25 cellular contexts compared by ENCODE assay signal in the genomic region with DNA sequence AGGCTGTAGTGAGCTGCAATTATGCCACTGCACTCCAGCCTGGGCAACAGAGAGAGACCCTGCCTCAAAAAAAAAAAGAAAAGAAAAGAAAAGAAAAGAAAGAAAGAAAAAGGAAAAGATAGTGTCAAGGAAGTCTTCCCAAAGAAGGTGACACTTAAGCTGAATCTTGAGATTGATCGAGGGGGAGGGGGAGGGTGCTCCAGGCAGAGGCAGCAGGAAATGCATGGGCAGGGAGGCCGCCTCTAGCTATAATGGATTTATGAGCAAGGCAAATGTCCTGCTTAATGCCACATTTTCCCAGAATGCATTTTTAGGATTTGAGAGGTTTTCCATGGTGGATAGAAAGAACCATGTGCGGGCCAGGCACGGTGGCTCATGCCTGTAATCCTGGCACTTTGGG. TPM values are rescaled to one million over a fixed set of nuclear protein-coding genes. Genes with fewer than 3 reads are reported as not detected.
A peak's percentile ranks its signal among the peaks of the same experiment; 100 is the strongest.
DNase-seq lines count a peak whose midpoint lies in the region; ATAC-seq, FAIRE-seq and TF ChIP-seq lines count a peak whose summit lies in the region.
"Had no signal": no experiment of that assay in that cellular context is flagged by ENCODE, and none has a peak within 500 bp of the region (broad histone marks: within the 10 kb centered on the region; RNA-seq: fewer than 3 reads in every experiment).

No MANE protein-coding gene starts in this region.

- no peak overlapping the region for H3K4me2 ChIP-seq in K562 (ENCODE audit: insufficient read depth, low read length)
- H3K4me2 ChIP-seq: A549, BLaER1 had no signal

- in situ Hi-C loops in K562 (cut with MboI) = no loop called here

- no peak overlapping the region for H3K27ac Mint-ChIP-seq in Caco-2 (ENCODE audit: unreplicated experiment)
- H3K27ac Mint-ChIP-seq: CD14-positive monocyte; CD4-positive, alpha-beta memory T cell; CD4-positive, CD25-positive, alpha-beta regulatory T cell; CD8-positive, alpha-beta memory T cell had no signal

- no peaks in the 10 kb centered on the region for H3K9me1 ChIP-seq in K562 (ENCODE audit: control insufficient read depth, insufficient read depth, low read length)

- no peak for FAIRE-seq in K562 (lab: Jason Lieb, UNC)
- FAIRE-seq: A549, D721Med, G401.6, GM12891, GM18507 had no signal

- H3K4me1 ChIP-seq in K562 (replicated peaks in 1 of 2; ENCODE audit: control insufficient read depth in 2 of 2, insufficient read depth in 2 of 2, low read length in 2 of 2) (no peaks in the 10 kb centered on the region; a peak in 3 of 5 replicates), Caco-2 (peaks cover 13% of the 10 kb centered on the region; the same call in 1 of the 2 replicates)
- H3K4me1 ChIP-seq: BE2C, BLaER1 had no signal

- no peaks in the 10 kb centered on the region for H3K9me3 Mint-ChIP-seq in Caco-2 (ENCODE audit: unreplicated experiment)
- H3K9me3 Mint-ChIP-seq: CD14-positive monocyte; CD4-positive, alpha-beta memory T cell; CD4-positive, CD25-positive, alpha-beta regulatory T cell; CD8-positive, alpha-beta memory T cell had no signal

- no peak for ATAC-seq in K562
- no peak for ATAC-seq in HG03280 (IDR thresholded peaks at IDR 0.05; ENCODE audit: unreplicated experiment)
- ATAC-seq: A549 had no signal

- no peaks in the 10 kb centered on the region for H3K36me3 Mint-ChIP-seq in Caco-2 (ENCODE audit: insufficient read depth, unreplicated experiment)
- H3K36me3 Mint-ChIP-seq: CD14-positive monocyte; CD4-positive, alpha-beta memory T cell; CD4-positive, CD25-positive, alpha-beta regulatory T cell; CD8-positive, alpha-beta memory T cell had no signal

- peak; percentile 22 for DNase-seq in NCI-H82 (lab: John Stamatoyannopoulos, UW)
- DNase-seq in NCI-H82 treated with DMSO at 0.1 percent for 48 hours (lab: John Stamatoyannopoulos, UW; ENCODE audit: unreplicated experiment) = no peak
- peak; percentile 18 for DNase-seq in NCI-H69 (lab: John Stamatoyannopoulos, UW)
- DNase-seq in K562 (ENCODE audit: extremely low read depth in 1 of 4, low spot score in 3 of 4) = peak in 1 of 4 experiments; percentile 10
- no peak for DNase-seq in pons (ENCODE audit: low spot score)
- DNase-seq in Caco-2 = no peak
- DNase-seq: ACHN; BE2C; C1 segment of cervical spinal cord; Calu3; CD4-positive, alpha-beta memory T cell; CD4-positive, CD25-positive, alpha-beta regulatory T cell; CD8-positive, alpha-beta memory T cell; COR-L47; DMS79 treated with DMSO at 0.1 percent for 48 hours; GF-D8 had no signal

- no peak for TF ChIP-seq EP300 in K562 (IDR thresholded peaks at IDR 0.05; ENCODE audit: low read length)

- peaks cover 12 to 35% of the 10 kb centered on the region in 2 experiments; a peak in 4 of 5 replicates for H3K27me3 ChIP-seq in K562 (ENCODE audit: control insufficient read depth in 2 of 2, insufficient read depth in 2 of 2, low read length in 2 of 2)
- no peaks in the 10 kb centered on the region for H3K27me3 ChIP-seq in Caco-2 (replicated peaks; ENCODE audit: control insufficient read depth, insufficient read depth, low read length)
- H3K27me3 ChIP-seq: BE2C, BLaER1 had no signal

- intact Hi-C loops in K562 (cut with micrococcal nuclease) (no loop called here), Caco-2 (cut with micrococcal nuclease; ENCODE audit: unreplicated experiment) (no loop called here)

- TF ChIP-seq CTCF in K562 (IDR thresholded peaks at IDR 0.05 in 2 of 3, conservative IDR thresholded peaks at IDR 0.05 in 1 of 3; ENCODE audit: insufficient read depth in 2 of 3, low read depth in 1 of 3, low read length in 3 of 3) (no peak), Caco-2 (IDR thresholded peaks at IDR 0.05; ENCODE audit: insufficient read depth in 1 of 2, low read depth in 1 of 2, low read length in 1 of 2, severe bottlenecking in 1 of 2, unreplicated experiment in 1 of 2) (no peak)

- no peaks in the 10 kb centered on the region for H4K20me1 ChIP-seq in K562 (replicated peaks; ENCODE audit: control insufficient read depth, insufficient read depth, low read length)
- H4K20me1 ChIP-seq: BLaER1 had no signal

- no peak overlapping the region for H2AFZ ChIP-seq in K562 (ENCODE audit: low read depth, low read length)

- H3K4me3 Mint-ChIP-seq in Caco-2 (ENCODE audit: unreplicated experiment) = no peak overlapping the region
- H3K4me3 Mint-ChIP-seq: CD14-positive monocyte; CD4-positive, alpha-beta memory T cell; CD4-positive, CD25-positive, alpha-beta regulatory T cell; CD8-positive, alpha-beta memory T cell had no signal

- no peak for TF ChIP-seq POLR2A in K562 (conservative IDR thresholded peaks at IDR 0.05)

- POLR2A ChIA-PET in K562 (lab: Yijun Ruan, JAX) (interaction anchor here (0.6 to 1.5 kb wide), 2 partner anchors 14 to 47 kb away, joined by 3 to 6 read pairs; a partner anchor contains a TSS), Caco-2 (lab: Charles Lee) (no interaction called here)

- 37% methylated on average over 4 of the region's 4 CpGs for WGBS in K562 (ENCODE audit: insufficient coverage, low coverage, missing lambda C conversion rate)

- H3K36me3 ChIP-seq in K562 (ENCODE audit: control insufficient read depth, insufficient read depth, low read length) (no peaks in the 10 kb centered on the region), Caco-2 (ENCODE audit: control insufficient read depth, insufficient read depth, low read length) (no peaks in the 10 kb centered on the region)
- H3K36me3 ChIP-seq: BE2C, BLaER1 had no signal

- H3K27me3 Mint-ChIP-seq in Caco-2 (ENCODE audit: insufficient read depth, unreplicated experiment) = no peaks in the 10 kb centered on the region

- H3K27ac ChIP-seq in K562 (ENCODE audit: extremely low read depth, low read depth, low read length) = no peak overlapping the region
- H3K27ac ChIP-seq: 22Rv1, A549, BLaER1 had no signal

- BruUV-seq in K562 (replicated peaks; lab: Mats Ljungman, UMichigan) (no TSS peak), Caco-2 (replicated peaks; lab: Mats Ljungman, UMichigan) (no TSS peak)

- H3K4me1 Mint-ChIP-seq in Caco-2 (ENCODE audit: low read depth, unreplicated experiment) = peaks cover 9% of the 10 kb centered on the region
- H3K4me1 Mint-ChIP-seq: CD14-positive monocyte; CD4-positive, alpha-beta memory T cell; CD4-positive, CD25-positive, alpha-beta regulatory T cell; CD8-positive, alpha-beta memory T cell had no signal

- no peak overlapping the region for H3K4me3 ChIP-seq in K562
- H3K4me3 ChIP-seq in Caco-2 (ENCODE audit: low read depth, low read length) = no peak overlapping the region
- H3K4me3 ChIP-seq: A549, BLaER1 had no signal

- H3K79me2 ChIP-seq in K562 (ENCODE audit: control insufficient read depth, insufficient read depth, low read length) = no peaks in the 10 kb centered on the region

- H3K9me3 ChIP-seq in K562 (replicated peaks; ENCODE audit: control insufficient read depth, insufficient read depth, low read depth, low read length) (no peaks in the 10 kb centered on the region), Caco-2 (no peaks in the 10 kb centered on the region)
- H3K9me3 ChIP-seq: A549, BE2C, BLaER1 had no signal

- CTCF ChIA-PET in K562 (lab: Yijun Ruan, JAX; ENCODE audit: low intra/inter-chr PET ratio) = no interaction called here
- CTCF ChIA-PET in Caco-2 (lab: Charles Lee) = no interaction called here

- no peak for TF ChIP-seq RAD21 in K562 (CRISPR knock-in tag; conservative IDR thresholded peaks at IDR 0.05 in 1 of 2, IDR thresholded peaks at IDR 0.05 in 1 of 2)

- H3K9ac ChIP-seq in K562 (ENCODE audit: insufficient read depth in 1 of 2, low read depth in 2 of 2, low read length in 2 of 2) = no peak overlapping the region
- H3K9ac ChIP-seq: BLaER1 had no signal

RNA-seq across cellular contexts. Expression of a gene that starts 13.8 kb away (rescaled TPM):
- total RNA-seq in K562 (2011; cell fraction: chromatin; rRNA removed; ENCODE audit: low replicate concordance) = 56.3 and 66.6 TPM in 2 replicates
- total RNA-seq in K562 (2011; cell fraction: nucleolus; rRNA removed) = 38.7 TPM in 2 replicates
- total RNA-seq in K562 (2011; cell fraction: nucleoplasm; rRNA removed) = 45.0 and 46.9 TPM in 2 replicates
- 12.7 and 13.3 TPM in 2 replicates for total RNA-seq in K562 (2014; rRNA removed)
- total RNA-seq in K562 (2014; rRNA removed; fragmentation: Illumina TruSeq; extraction: Trizol) = 8.7 and 9.0 TPM in 2 replicates
- total RNA-seq in K562 (2015; rRNA removed; fragmentation: Illumina TruSeq; extraction: Trizol) = 10.1 and 10.9 TPM in 2 replicates
- total RNA-seq in K562 (2021) = 9.0 and 10.5 TPM in 2 replicates
- polyA plus RNA-seq in K562 (2011; rRNA removed) = 17.1 and 17.5 TPM in 2 replicates
- 12.9 and 16.0 TPM in 2 replicates for polyA plus RNA-seq in K562 (2011; cell fraction: cytosol; rRNA removed)
- polyA plus RNA-seq in K562 (2011; cell fraction: nucleus; rRNA removed) = 54.5 and 57.5 TPM in 2 replicates
- 11.5 and 20.9 TPM in 2 replicates for polyA plus RNA-seq in K562 (2012)
- polyA plus RNA-seq in K562 (2014; fragmentation: Illumina TruSeq; extraction: Trizol) = 10.1 and 10.4 TPM in 2 replicates
- 10 to 100 TPM in 1 of 2 experiments, 1 to 10 TPM in 1; 9.0 to 10.3 TPM for polyA plus RNA-seq in K562 (2014; fragmentation: Nextera tagmentation; extraction: Ambion mirVana)
- 12.0 and 18.6 TPM in 2 replicates for polyA plus RNA-seq in K562 (2014; rRNA removed)
- polyA minus RNA-seq in K562 (2011; rRNA and poly(A)+ RNA removed) = 12.9 and 16.8 TPM in 2 replicates
- 5.5 and 8.0 TPM in 2 replicates for polyA minus RNA-seq in K562 (2011; cell fraction: cytosol; rRNA and poly(A)+ RNA removed)
- 17.4 and 23.8 TPM in 2 replicates for polyA minus RNA-seq in K562 (2011; cell fraction: nucleus; rRNA and poly(A)+ RNA removed)
- 42.2 and 43.7 TPM in 2 replicates for total RNA-seq in Caco-2 (2022)

RNA-seq across cellular contexts. Expression of a gene that starts 14.8 kb away (rescaled TPM):
- 3.9 and 14.6 TPM in 2 replicates for total RNA-seq in K562 (2011; cell fraction: chromatin; rRNA removed; ENCODE audit: low replicate concordance)
- total RNA-seq in K562 (2011; cell fraction: nucleolus; rRNA removed) = 11.6 and 12.7 TPM in 2 replicates
- 6.0 and 7.3 TPM in 2 replicates for total RNA-seq in K562 (2011; cell fraction: nucleoplasm; rRNA removed)
- 15.5 and 18.8 TPM in 2 replicates for total RNA-seq in K562 (2014; rRNA removed)
- 1.5 and 3.5 TPM in 2 replicates for total RNA-seq in K562 (2014; rRNA removed; fragmentation: Illumina TruSeq; extraction: Trizol)
- total RNA-seq in K562 (2015; rRNA removed; fragmentation: Illumina TruSeq; extraction: Trizol) = 8.8 and 9.6 TPM in 2 replicates
- 13.8 and 18.1 TPM in 2 replicates for total RNA-seq in K562 (2021)
- polyA plus RNA-seq in K562 (2011; rRNA removed) = 6.8 and 7.1 TPM in 2 replicates
- polyA plus RNA-seq in K562 (2011; cell fraction: cytosol; rRNA removed) = 6.5 and 12.3 TPM in 2 replicates
- 6.2 and 9.6 TPM in 2 replicates for polyA plus RNA-seq in K562 (2011; cell fraction: nucleus; rRNA removed)
- 7.3 and 10.4 TPM in 2 replicates for polyA plus RNA-seq in K562 (2012)
- 7.1 and 9.8 TPM in 2 replicates for polyA plus RNA-seq in K562 (2014; fragmentation: Illumina TruSeq; extraction: Trizol)
- polyA plus RNA-seq in K562 (2014; fragmentation: Nextera tagmentation; extraction: Ambion mirVana) = under 1 TPM; 0.13 to 0.17 TPM
- polyA plus RNA-seq in K562 (2014; rRNA removed) = 14.5 and 15.0 TPM in 2 replicates
- polyA minus RNA-seq in K562 (2011; rRNA and poly(A)+ RNA removed) = 1.9 and 3.0 TPM in 2 replicates
- polyA minus RNA-seq in K562 (2011; cell fraction: cytosol; rRNA and poly(A)+ RNA removed) = 8.0 and 17.4 TPM in 2 replicates
- 4.7 and 5.0 TPM in 2 replicates for polyA minus RNA-seq in K562 (2011; cell fraction: nucleus; rRNA and poly(A)+ RNA removed)
- 72.8 and 76.7 TPM in 2 replicates for total RNA-seq in Caco-2 (2022)
- total RNA-seq: CD4-positive, CD25-positive, alpha-beta regulatory T cell had no signal
- polyA plus RNA-seq: CD14-positive monocyte; CD8-positive, alpha-beta memory T cell had no signal

RNA-seq across cellular contexts. Expression of a gene that starts 24.3 kb away (rescaled TPM):
- 359 and 833 TPM in 2 replicates for total RNA-seq in K562 (2011; cell fraction: chromatin; rRNA removed; ENCODE audit: low replicate concordance)
- 445 and 463 TPM in 2 replicates for total RNA-seq in K562 (2011; cell fraction: nucleolus; rRNA removed)
- 399 and 402 TPM in 2 replicates for total RNA-seq in K562 (2011; cell fraction: nucleoplasm; rRNA removed)
- total RNA-seq in K562 (2014; rRNA removed) = 97.6 and 107 TPM in 2 replicates
- total RNA-seq in K562 (2014; rRNA removed; fragmentation: Illumina TruSeq; extraction: Trizol) = 65.0 and 78.6 TPM in 2 replicates
- total RNA-seq in K562 (2015; rRNA removed; fragmentation: Illumina TruSeq; extraction: Trizol) = 78.4 and 83.2 TPM in 2 replicates
- total RNA-seq in K562 (2021) = 93.4 and 102 TPM in 2 replicates
- 96.3 and 120 TPM in 2 replicates for polyA plus RNA-seq in K562 (2011; rRNA removed)
- polyA plus RNA-seq in K562 (2011; cell fraction: cytosol; rRNA removed) = 199 and 200 TPM in 2 replicates
- 212 and 227 TPM in 2 replicates for polyA plus RNA-seq in K562 (2011; cell fraction: nucleus; rRNA removed)
- polyA plus RNA-seq in K562 (2012) = 69.1 and 93.2 TPM in 2 replicates
- polyA plus RNA-seq in K562 (2014; fragmentation: Illumina TruSeq; extraction: Trizol) = 122 and 140 TPM in 2 replicates
- polyA plus RNA-seq in K562 (2014; fragmentation: Nextera tagmentation; extraction: Ambion mirVana) = 10 to 100 TPM; 29.1 to 42.1 TPM
- polyA plus RNA-seq in K562 (2014; rRNA removed) = 90.1 and 90.8 TPM in 2 replicates
- polyA minus RNA-seq in K562 (2011; rRNA and poly(A)+ RNA removed) = 112 and 121 TPM in 2 replicates
- polyA minus RNA-seq in K562 (2011; cell fraction: cytosol; rRNA and poly(A)+ RNA removed) = 55.3 and 58.2 TPM in 2 replicates
- polyA minus RNA-seq in K562 (2011; cell fraction: nucleus; rRNA and poly(A)+ RNA removed) = 104 and 166 TPM in 2 replicates
- 99.9 and 100.0 TPM in 2 replicates for total RNA-seq in Caco-2 (2022)

RNA-seq across cellular contexts. Expression of a gene that starts 47.6 kb away (rescaled TPM):
- 46.3 and 108 TPM in 2 replicates for total RNA-seq in K562 (2011; cell fraction: chromatin; rRNA removed; ENCODE audit: low replicate concordance)
- total RNA-seq in K562 (2011; cell fraction: nucleolus; rRNA removed) = 76.0 and 80.0 TPM in 2 replicates
- 60.6 and 60.9 TPM in 2 replicates for total RNA-seq in K562 (2011; cell fraction: nucleoplasm; rRNA removed)
- total RNA-seq in K562 (2014; rRNA removed) (14.3 and 16.2 TPM in 2 replicates), K562 (2014; rRNA removed; fragmentation: Illumina TruSeq; extraction: Trizol) (7.1 and 8.6 TPM in 2 replicates), K562 (2015; rRNA removed; fragmentation: Illumina TruSeq; extraction: Trizol) (11.6 and 12.1 TPM in 2 replicates), K562 (2021) (17.8 and 20.0 TPM in 2 replicates), Caco-2 (2022) (44.7 and 48.2 TPM in 2 replicates)
- polyA plus RNA-seq in K562 (2011; rRNA removed) (7.0 and 10.4 TPM in 2 replicates), K562 (2014; fragmentation: Illumina TruSeq; extraction: Trizol) (14.0 and 19.1 TPM in 2 replicates), K562 (2014; fragmentation: Nextera tagmentation; extraction: Ambion mirVana) (1 to 10 TPM; 1.9 to 2.2 TPM), K562 (2014; rRNA removed) (12.4 and 14.4 TPM in 2 replicates)
- polyA plus RNA-seq in K562 (2011; cell fraction: cytosol; rRNA removed) = 8.2 and 13.6 TPM in 2 replicates
- polyA plus RNA-seq in K562 (2011; cell fraction: nucleus; rRNA removed) = 27.8 and 55.7 TPM in 2 replicates
- 13.9 and 20.7 TPM in 2 replicates for polyA plus RNA-seq in K562 (2012)
- polyA minus RNA-seq in K562 (2011; rRNA and poly(A)+ RNA removed) = 10.9 and 11.2 TPM in 2 replicates
- polyA minus RNA-seq in K562 (2011; cell fraction: cytosol; rRNA and poly(A)+ RNA removed) = 9.5 and 12.3 TPM in 2 replicates
- 25.4 and 26.9 TPM in 2 replicates for polyA minus RNA-seq in K562 (2011; cell fraction: nucleus; rRNA and poly(A)+ RNA removed)

RNA-seq across cellular contexts. Expression of a gene that starts 56.8 kb away (rescaled TPM):
- 39.2 and 75.3 TPM in 2 replicates for total RNA-seq in K562 (2011; cell fraction: chromatin; rRNA removed; ENCODE audit: low replicate concordance)
- total RNA-seq in K562 (2011; cell fraction: nucleolus; rRNA removed) = 43.6 and 51.5 TPM in 2 replicates
- 31.0 and 35.2 TPM in 2 replicates for total RNA-seq in K562 (2011; cell fraction: nucleoplasm; rRNA removed)
- 11.9 and 16.0 TPM in 2 replicates for total RNA-seq in K562 (2014; rRNA removed)
- 6.6 and 8.2 TPM in 2 replicates for total RNA-seq in K562 (2014; rRNA removed; fragmentation: Illumina TruSeq; extraction: Trizol)
- total RNA-seq in K562 (2015; rRNA removed; fragmentation: Illumina TruSeq; extraction: Trizol) = 7.8 and 11.1 TPM in 2 replicates
- total RNA-seq in K562 (2021) = 15.9 and 16.5 TPM in 2 replicates
- 26.0 and 31.9 TPM in 2 replicates for polyA plus RNA-seq in K562 (2011; rRNA removed)
- polyA plus RNA-seq in K562 (2011; cell fraction: cytosol; rRNA removed) = 38.5 and 38.7 TPM in 2 replicates
- 66.1 and 82.8 TPM in 2 replicates for polyA plus RNA-seq in K562 (2011; cell fraction: nucleus; rRNA removed)
- 16.1 and 20.9 TPM in 2 replicates for polyA plus RNA-seq in K562 (2012)
- polyA plus RNA-seq in K562 (2014; fragmentation: Illumina TruSeq; extraction: Trizol) = 12.0 and 15.2 TPM in 2 replicates
- 10 to 100 TPM in 1 of 2 experiments, 1 to 10 TPM in 1; 9.8 to 10.4 TPM for polyA plus RNA-seq in K562 (2014; fragmentation: Nextera tagmentation; extraction: Ambion mirVana)
- 17.5 and 18.4 TPM in 2 replicates for polyA plus RNA-seq in K562 (2014; rRNA removed)
- 15.1 and 19.2 TPM in 2 replicates for polyA minus RNA-seq in K562 (2011; rRNA and poly(A)+ RNA removed)
- 9.9 and 20.8 TPM in 2 replicates for polyA minus RNA-seq in K562 (2011; cell fraction: cytosol; rRNA and poly(A)+ RNA removed)
- 12.8 and 23.2 TPM in 2 replicates for polyA minus RNA-seq in K562 (2011; cell fraction: nucleus; rRNA and poly(A)+ RNA removed)
- total RNA-seq in Caco-2 (2022) = 40.8 and 44.8 TPM in 2 replicates

Comparison
In these comparisons a context has a peak if more than half of its experiments do, and no peak if none do; other contexts are left out.
1. DNase-seq: peak in NCI-H82 (single experiment) and NCI-H69 (single experiment); none in NCI-H82 treated with DMSO at 0.1 percent for 48 hours (single experiment), pons (single experiment) and Caco-2 (0 of 2).